Comparison of ENCODE assay signal across 1 cellular context in the genomic region with DNA sequence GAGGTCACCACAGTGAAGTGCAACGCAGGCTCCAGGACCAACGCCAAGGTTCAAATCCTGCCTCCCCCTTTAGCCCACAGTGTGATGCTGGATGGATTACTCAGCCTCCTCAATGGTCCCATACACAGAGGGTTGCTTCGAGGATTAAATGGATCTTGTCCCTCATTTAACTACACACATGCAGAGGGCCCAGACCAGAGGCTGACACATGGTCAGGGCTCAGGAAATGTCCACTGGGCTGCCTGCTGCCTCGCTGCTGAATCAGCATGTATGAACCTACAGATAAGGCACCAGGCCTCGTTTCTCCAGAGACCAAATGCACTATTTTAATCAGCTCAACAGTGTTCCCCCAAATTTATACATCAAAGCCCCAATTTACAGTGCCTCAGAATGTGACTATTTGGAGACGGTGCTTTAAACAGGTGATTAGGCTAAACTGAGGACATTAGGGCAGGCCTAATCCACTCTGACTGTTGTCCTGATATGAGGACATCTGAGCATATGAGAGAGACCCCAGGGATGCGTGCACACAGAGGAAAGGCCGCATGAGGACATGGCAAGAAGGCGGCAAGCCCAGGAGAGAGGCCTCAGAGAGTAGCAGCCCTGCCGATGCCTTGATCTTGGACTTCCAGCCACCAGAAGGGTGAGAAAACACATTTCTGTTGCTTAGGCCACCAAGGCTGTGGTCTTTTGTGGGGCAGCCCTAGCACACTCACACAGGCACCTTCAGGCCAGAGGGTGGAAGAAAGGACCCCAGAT.
TF ChIP-seq lines count a peak whose summit lies in the region.

No MANE protein-coding gene starts in this region.

TF ChIP-seq in A549, 52 proteins besides CTCF, POLR2A, EP300 and RAD21:
- peak; percentile 82 for TF ChIP-seq MAFK (IDR thresholded peaks at IDR 0.05; ENCODE audit: partially characterized antibody)
- TF ChIP-seq EHF (CRISPR knock-in tag; IDR thresholded peaks at IDR 0.05) = no peak
- TF ChIP-seq POLR2AphosphoS2 (conservative IDR thresholded peaks at IDR 0.05; ENCODE audit: low read length) = no peak
- TF ChIP-seq SMC3 (IDR thresholded peaks at IDR 0.05) = no peak
